Comparison of ENCODE assay signal across 11 cellular contexts in the genomic region with DNA sequence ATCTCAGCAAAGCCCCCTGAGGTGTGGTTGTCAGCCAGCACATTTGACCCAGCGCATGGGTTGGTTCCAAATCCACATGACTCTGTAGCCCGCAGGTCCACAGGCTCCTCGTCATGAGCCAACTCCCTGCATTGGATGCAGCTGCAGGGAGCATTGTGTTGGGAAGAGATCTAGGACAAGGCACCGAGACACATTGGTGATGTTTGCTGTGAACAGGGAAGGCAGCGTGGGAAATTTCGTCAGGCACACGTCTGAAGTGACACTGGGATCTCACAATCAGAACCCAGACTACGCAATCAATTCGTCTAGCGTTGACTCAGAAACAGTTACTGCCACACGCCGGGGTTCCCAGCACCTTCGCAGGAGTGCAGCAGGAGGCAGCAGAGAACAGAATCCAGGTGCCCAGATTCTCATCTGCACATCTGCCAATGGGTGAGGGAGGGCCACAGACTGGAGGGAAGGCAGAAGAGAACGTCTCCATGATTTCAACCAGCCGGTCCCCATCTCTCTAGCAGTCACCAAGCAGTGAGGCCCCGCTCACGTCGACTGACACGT.
DNase-seq lines count a peak whose midpoint lies in the region; ATAC-seq and TF ChIP-seq lines count a peak whose summit lies in the region.
"Had no signal": no experiment of that assay in that cellular context is flagged by ENCODE, and none has a peak within 500 bp of the region (broad histone marks: within the 10 kb centered on the region; RNA-seq: fewer than 3 reads in every experiment).

No MANE protein-coding gene starts in this region.

- H2AFZ ChIP-seq in smooth muscle cell (ENCODE audit: low read depth), result no peak overlapping the region

- H3K9ac ChIP-seq in smooth muscle cell (ENCODE audit: low read depth), result no peak overlapping the region

- TF ChIP-seq CTCF in smooth muscle cell (IDR thresholded peaks at IDR 0.05; ENCODE audit: borderline replicate concordance, insufficient read depth, poor library complexity, severe bottlenecking) (peak; percentile 33), GM13976 (IDR thresholded peaks at IDR 0.05; ENCODE audit: borderline replicate concordance, control extremely low read depth, extremely low read depth, insufficient read depth, missing control alignments) (no peak)

- WGBS in smooth muscle cell (ENCODE audit: low lambda C conversion rate), result 81% methylated on average over 19 of the region's 19 CpGs

- no peaks in the 10 kb centered on the region for H3K79me2 ChIP-seq in smooth muscle cell (ENCODE audit: low read depth)

- H3K36me3 ChIP-seq in smooth muscle cell (ENCODE audit: low read depth), result no peaks in the 10 kb centered on the region
- H3K36me3 ChIP-seq: heart left ventricle had no signal

- in situ Hi-C loops in GM13976 (cut with MboI; ENCODE audit: low sequenced_read_pairs, unreplicated experiment), result no loop called here

- no peak overlapping the region for H3K4me2 ChIP-seq in smooth muscle cell

- peaks cover 4% of the 10 kb centered on the region for H3K4me1 ChIP-seq in smooth muscle cell (ENCODE audit: low read depth)

- H3K27me3 ChIP-seq in smooth muscle cell (ENCODE audit: low read depth), result no peaks in the 10 kb centered on the region
- H3K27me3 ChIP-seq: heart left ventricle had no signal

- H3F3A ChIP-seq in smooth muscle cell (ENCODE audit: low read depth), result no peaks in the 10 kb centered on the region

- ATAC-seq in esophagus mucosa (peak; percentile 57), GM18907 (IDR thresholded peaks at IDR 0.05; ENCODE audit: unreplicated experiment) (no peak)
- ATAC-seq: heart left ventricle had no signal

- H3K4me3 ChIP-seq in smooth muscle cell, result no peak overlapping the region
- H3K4me3 ChIP-seq: heart left ventricle had no signal

- H3K9me3 ChIP-seq in smooth muscle cell (replicated peaks; ENCODE audit: low read depth), result no peaks in the 10 kb centered on the region
- H3K9me3 ChIP-seq: heart left ventricle had no signal

- peak; percentile 63 for DNase-seq in NCI-H82 (lab: John Stamatoyannopoulos, UW)
- no peak for DNase-seq in NCI-H82 treated with DMSO at 0.1 percent for 48 hours (lab: John Stamatoyannopoulos, UW; ENCODE audit: unreplicated experiment)
- DNase-seq in NCI-H226, result peak; percentile 27
- no peak for DNase-seq in smooth muscle cell (lab: John Stamatoyannopoulos, UW; ENCODE audit: unreplicated experiment)
- DNase-seq in GM13976 (ENCODE audit: low spot score), result no peak
- no peak for DNase-seq in medulla oblongata (ENCODE audit: extremely low spot score)
- DNase-seq: activated CD4-positive, CD25-positive, alpha-beta regulatory T cell treated with anti-CD3 and anti-CD28 coated beads, Interleukin-2, amount 50 U/mL, for 72 hours; NCI-H345 had no signal

- H4K20me1 ChIP-seq in smooth muscle cell (ENCODE audit: low read depth), result no peaks in the 10 kb centered on the region

- H3K27ac ChIP-seq in smooth muscle cell (ENCODE audit: low read depth), result no peak overlapping the region
- H3K27ac ChIP-seq: heart left ventricle had no signal

Comparison
In these comparisons a context has a peak if more than half of its experiments do, and no peak if none do; other contexts are left out.
1. DNase-seq: peak in NCI-H82 (single experiment) and NCI-H226 (single experiment); none in NCI-H82 treated with DMSO at 0.1 percent for 48 hours (single experiment), smooth muscle cell (single experiment), GM13976 (single experiment) and medulla oblongata (single experiment).